19 cellular contexts compared by ENCODE assay signal in the genomic region with DNA sequence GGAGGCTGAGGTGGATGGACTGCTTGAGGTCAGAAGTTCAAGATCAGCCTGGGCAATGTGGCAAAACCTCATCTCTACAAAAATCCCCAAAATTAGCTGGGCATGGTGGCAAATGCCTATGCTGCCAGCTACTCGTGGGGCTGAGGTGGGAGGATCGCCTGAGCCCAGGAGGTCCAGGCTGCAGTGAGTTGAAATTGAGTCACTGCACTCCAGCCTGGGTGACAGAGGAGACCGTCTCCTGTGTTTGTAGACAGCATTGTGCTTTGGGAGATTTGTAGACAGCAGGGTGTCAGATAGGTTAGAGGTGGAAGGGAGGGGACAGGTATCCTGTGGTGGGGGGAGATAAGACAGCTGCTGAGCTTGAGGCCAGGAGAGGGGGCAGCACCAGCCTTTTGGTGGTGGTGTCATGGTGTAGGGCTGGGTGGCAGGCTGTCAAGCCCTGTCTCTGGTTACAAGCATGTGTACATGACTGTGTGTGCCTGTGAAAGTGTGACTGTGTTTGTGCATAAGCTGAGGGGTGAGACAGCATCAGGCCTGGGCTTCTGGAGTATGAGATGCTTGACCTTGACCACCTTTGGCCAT. TPM values are rescaled to one million over a fixed set of nuclear protein-coding genes. Genes with fewer than 3 reads are reported as not detected.
"Had no signal": no experiment of that assay in that cellular context is flagged by ENCODE, and none has a peak within 500 bp of the region (broad histone marks: within the 10 kb centered on the region; RNA-seq: fewer than 3 reads in every experiment).

No MANE protein-coding gene starts in this region.

- H3K36me3 Mint-ChIP-seq: natural killer cell, T-cell had no signal

- H3K9me3 ChIP-seq: ascending aorta, lower lobe of right lung, mucosa of descending colon, psoas muscle, upper lobe of left lung had no signal

- H3K4me1 ChIP-seq: lower lobe of right lung, upper lobe of left lung had no signal

- ATAC-seq: lower lobe of right lung, mucosa of descending colon, natural killer cell, psoas muscle, T-cell had no signal

- H3K27me3 ChIP-seq: ascending aorta, upper lobe of left lung had no signal

- H3K4me3 Mint-ChIP-seq: activated T-helper 1 cell treated with anti-CD3 and anti-CD28 coated beads, Interleukin-12 subunit alpha, Interleukin-12 subunit beta, Interleukin-2, Interleukin-4 antibody, amounts not matched to agents 30 ng/mL and 10 ng/mL and 1 ng/mL, durations not matched to agents 14 hours and 24 hours and 36 hours; natural killer cell; stimulated activated naive CD8-positive, alpha-beta T cell treated with anti-CD3 and anti-CD28 coated beads, Interleukin-15, Interleukin-2, amounts not matched to agents 100 ng/mL and 50 ng/mL, for 24 hours; T-cell had no signal

- H3K4me3 ChIP-seq: ascending aorta, lower lobe of right lung, mucosa of descending colon, psoas muscle, upper lobe of left lung had no signal

- H3K27ac ChIP-seq: ascending aorta, lower lobe of right lung, psoas muscle, upper lobe of left lung had no signal

- DNase-seq: activated CD4-positive, alpha-beta T cell treated with anti-CD3 and anti-CD28 coated beads for 4 hours; activated naive CD4-positive, alpha-beta T cell; caudate nucleus; effector memory CD4-positive, alpha-beta T cell; glutamatergic neuron; lower lobe of right lung; mucosa of descending colon; natural killer cell; occipital lobe; psoas muscle; stimulated activated CD4-positive, alpha-beta T cell treated with anti-CD3 and anti-CD28 coated beads, Interleukin-2, amount 100 ng/mL, for 48 hours; T-cell; upper lobe of left lung had no signal

- H3K27ac Mint-ChIP-seq: activated T-helper 1 cell treated with anti-CD3 and anti-CD28 coated beads, Interleukin-12 subunit alpha, Interleukin-12 subunit beta, Interleukin-2, Interleukin-4 antibody, amounts not matched to agents 30 ng/mL and 10 ng/mL and 1 ng/mL, durations not matched to agents 14 hours and 24 hours and 36 hours; natural killer cell; stimulated activated naive CD8-positive, alpha-beta T cell treated with anti-CD3 and anti-CD28 coated beads, Interleukin-15, Interleukin-2, amounts not matched to agents 100 ng/mL and 50 ng/mL, for 24 hours; T-cell had no signal

- H3K9me3 Mint-ChIP-seq: activated T-helper 1 cell treated with anti-CD3 and anti-CD28 coated beads, Interleukin-12 subunit alpha, Interleukin-12 subunit beta, Interleukin-2, Interleukin-4 antibody, amounts not matched to agents 30 ng/mL and 10 ng/mL and 1 ng/mL, durations not matched to agents 14 hours and 24 hours and 36 hours; natural killer cell; stimulated activated naive CD8-positive, alpha-beta T cell treated with anti-CD3 and anti-CD28 coated beads, Interleukin-15, Interleukin-2, amounts not matched to agents 100 ng/mL and 50 ng/mL, for 24 hours; T-cell had no signal

- H3K36me3 ChIP-seq: lower lobe of right lung, upper lobe of left lung had no signal

RNA-seq across cellular contexts. Expression of a gene that starts 44.4 kb away (rescaled TPM):
- total RNA-seq: activated T-helper 1 cell treated with anti-CD3 and anti-CD28 coated beads, Interleukin-12 subunit alpha, Interleukin-12 subunit beta, Interleukin-2, Interleukin-4 antibody, amounts not matched to agents 30 ng/mL and 10 ng/mL and 1 ng/mL, durations not matched to agents 14 hours and 24 hours and 36 hours; ascending aorta; fibroblast of villous mesenchyme; lower lobe of right lung; mucosa of descending colon; natural killer cell; occipital lobe; T-cell; temporal lobe; upper lobe of left lung had no signal
- polyA plus RNA-seq: esophagus had no signal
